Comparison of ENCODE assay signal across 8 cellular contexts in the genomic region with DNA sequence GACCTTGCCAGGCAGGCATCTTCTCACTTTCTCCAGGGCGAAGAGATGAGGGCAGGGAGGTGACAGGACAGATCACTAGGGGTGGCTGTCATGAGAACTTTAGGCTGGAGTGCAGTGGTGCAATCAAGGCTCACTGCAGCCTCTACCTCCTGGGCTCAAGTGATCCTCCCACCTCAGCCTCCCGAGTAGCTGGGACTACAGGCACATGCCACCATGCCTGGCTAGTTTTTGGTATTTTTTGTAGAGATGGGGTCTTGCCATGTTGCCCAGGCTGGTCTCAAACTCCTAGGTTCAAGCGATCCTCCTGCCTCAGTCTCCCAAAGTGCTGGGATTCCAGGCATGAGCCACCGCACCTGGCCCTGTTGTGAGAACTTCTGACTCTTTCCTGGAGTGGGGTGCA. TPM values are rescaled to one million over a fixed set of nuclear protein-coding genes. Genes with fewer than 3 reads are reported as not detected.
"Had no signal": no experiment of that assay in that cellular context is flagged by ENCODE, and none has a peak within 500 bp of the region (broad histone marks: within the 10 kb centered on the region; RNA-seq: fewer than 3 reads in every experiment).

No MANE protein-coding gene starts in this region.

RNA-seq across cellular contexts. Expression of a gene that starts 17.4 kb away (rescaled TPM):
- total RNA-seq: HT-29, K562, M059J, SJSA1 had no signal
- polyA plus RNA-seq: IgD-negative memory B cell had no signal

RNA-seq across cellular contexts. Expression of a gene that starts 23.9 kb away (rescaled TPM):
- total RNA-seq: HT-29, K562, Peyer's patch, Right ventricle myocardium superior, RPMI7951, SJSA1 had no signal
- polyA plus RNA-seq: IgD-negative memory B cell, K562 had no signal
